ENCODE assay signal across 16 cellular contexts in the genomic region with DNA sequence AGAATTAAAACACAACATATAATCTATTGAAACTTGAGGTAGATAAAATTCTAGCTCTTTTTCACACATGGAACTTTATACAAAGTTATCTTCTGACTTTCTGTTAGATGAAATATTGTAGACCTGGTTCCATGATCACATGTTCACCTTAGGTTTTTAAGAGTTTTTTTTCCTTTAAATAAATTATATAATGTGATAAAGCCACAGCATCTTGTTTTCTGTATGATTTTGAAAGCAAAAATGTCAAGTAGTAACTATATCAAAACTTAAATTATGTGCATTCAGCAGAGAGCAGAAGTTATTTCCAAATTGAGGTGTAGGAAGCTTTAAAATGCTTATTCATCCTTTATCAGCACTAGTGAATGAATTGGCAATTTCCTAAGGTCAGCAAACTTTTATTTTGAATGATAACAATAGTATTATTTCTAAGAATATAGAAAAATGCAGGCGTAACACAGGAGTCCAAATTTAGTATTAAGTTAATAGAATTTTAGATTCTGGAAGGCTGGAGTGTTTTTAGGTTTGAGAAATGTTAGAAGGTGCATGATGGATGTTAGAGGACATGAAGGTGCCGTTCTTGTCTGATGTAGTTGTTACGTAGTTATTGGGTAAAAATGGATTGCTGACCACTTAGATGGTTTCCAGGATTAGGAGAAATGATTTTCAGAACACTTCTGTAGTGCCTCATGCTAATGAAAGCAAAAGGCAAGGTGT.
"Had no signal": no experiment of that assay in that cellular context is flagged by ENCODE, and none has a peak within 500 bp of the region (broad histone marks: within the 10 kb centered on the region; RNA-seq: fewer than 3 reads in every experiment).

No MANE protein-coding gene starts in this region.

- H3K27me3 ChIP-seq: hepatocyte, tibial nerve, vagina had no signal

- H3K36me3 ChIP-seq: vagina had no signal

- DNase-seq: activated CD4-positive, alpha-beta T cell treated with anti-CD3 and anti-CD28 coated beads, Interleukin-2, amount 50 U/mL, for 1 hour; activated effector memory CD4-positive, alpha-beta T cell treated with Interleukin-2 at 50 U/mL for 16 hours; activated naive CD4-positive, alpha-beta T cell treated with anti-CD3 and anti-CD28 coated beads, Interleukin-2, amount 50 U/mL, for 16 hours; activated T-cell treated with anti-CD3 and anti-CD28 coated beads, Interleukin-2, amount 50 U/mL, for 1 hour; endodermal cell; left ventricle myocardium inferior; mucosa of descending colon; naive thymus-derived CD8-positive, alpha-beta T cell; stimulated activated CD4-positive, alpha-beta T cell treated with anti-CD3 and anti-CD28 coated beads, Interleukin-4, amount 100 ng/mL, for 24 hours; stimulated activated naive CD4-positive, alpha-beta T cell had no signal

- H2AFZ ChIP-seq: hepatocyte had no signal

- H3K4me3 ChIP-seq: hepatocyte, left ventricle myocardium inferior, mucosa of descending colon, tibial nerve, vagina had no signal

- H3K4me2 ChIP-seq: hepatocyte had no signal

- ATAC-seq: activated CD4-positive, CD25-positive, alpha-beta regulatory T cell treated with anti-CD3 and anti-CD28 coated beads, Interleukin-2, amount 50 U/mL, for 24 hours; mucosa of descending colon had no signal

- H3K9me3 ChIP-seq: left ventricle myocardium inferior, mucosa of descending colon, tibial nerve, vagina had no signal

- FAIRE-seq: astrocyte, keratinocyte had no signal

- H3K27ac ChIP-seq: hepatocyte, left ventricle myocardium inferior, tibial nerve, vagina had no signal
